ENCODE assay signal across 10 cellular contexts in genomic region chr14:85530626-85531025, GRCh38. TPM values are rescaled to one million over a fixed set of nuclear protein-coding genes. Genes with fewer than 3 reads are reported as not detected.
DNase-seq lines count a peak whose midpoint lies in the region; ATAC-seq, FAIRE-seq and TF ChIP-seq lines count a peak whose summit lies in the region.
"Had no signal": no experiment of that assay in that cellular context is flagged by ENCODE, and none has a peak within 500 bp of the region (broad histone marks: within the 10 kb centered on the region; RNA-seq: fewer than 3 reads in every experiment).

No MANE protein-coding gene starts in this region.

- peak overlapping the region; percentile 90 for H2AFZ ChIP-seq in keratinocyte (ENCODE audit: control insufficient read depth, low read length)

- peak overlapping the region; percentile 62 to 80 (median 66) for H3K4me3 ChIP-seq in breast epithelium
- peak overlapping the region; percentile 72 to 85 (median 85) for H3K4me3 ChIP-seq in keratinocyte (ENCODE audit: control insufficient read depth in 2 of 3, extremely low read depth in 1 of 3, insufficient read depth in 2 of 3, low read depth in 1 of 3, low read length in 3 of 3)
- H3K4me3 ChIP-seq in skeletal muscle satellite cell (ENCODE audit: low read length), result peak overlapping the region; percentile 75

- TF ChIP-seq CTCF in HFFc6 (IDR thresholded peaks at IDR 0.05), result no peak
- TF ChIP-seq CTCF in breast epithelium (IDR thresholded peaks at IDR 0.05), result no peak
- no peak for TF ChIP-seq CTCF in keratinocyte (optimal IDR thresholded peaks at IDR 0.05 in 1 of 3, IDR thresholded peaks at IDR 0.05 in 1 of 3, conservative IDR thresholded peaks at IDR 0.05 in 1 of 3; ENCODE audit: extremely low read depth in 1 of 3, insufficient read depth in 2 of 3, low read length in 3 of 3)

- no peak for FAIRE-seq in keratinocyte (lab: Jason Lieb, UNC)

- H4K20me1 ChIP-seq in keratinocyte (ENCODE audit: control insufficient read depth, extremely low read depth, insufficient read depth, low read length), result no peaks in the 10 kb centered on the region

- H3K36me3 ChIP-seq in breast epithelium (no peaks in the 10 kb centered on the region), keratinocyte (ENCODE audit: control insufficient read depth in 2 of 2, extremely low read depth in 1 of 2, insufficient read depth in 2 of 2, low read length in 2 of 2) (no peaks in the 10 kb centered on the region), skeletal muscle satellite cell (ENCODE audit: insufficient read depth, low read length) (no peaks in the 10 kb centered on the region)

- H3K27ac Mint-ChIP-seq in HFFc6, result peak overlapping the region; percentile 95
- H3K27ac Mint-ChIP-seq: activated B cell treated with CpG ODN at 0.5 μM for 24 hours had no signal

- ATAC-seq in GM19463 (IDR thresholded peaks at IDR 0.05; ENCODE audit: unreplicated experiment), result no peak

- DNase-seq in HFFc6 (no peak), breast epithelium (ENCODE audit: low spot score in 2 of 2) (no peak), keratinocyte (ENCODE audit: low read depth, low spot score) (no peak), NCI-H1436 (lab: John Stamatoyannopoulos, UW) (no peak), kidney glomerular epithelial cell (lab: John Stamatoyannopoulos, UW) (no peak)
- DNase-seq in activated CD4-positive, CD25-positive, alpha-beta regulatory T cell (lab: John Stamatoyannopoulos, UW), result no peak
- DNase-seq: activated B cell treated with CpG ODN at 0.5 μM for 24 hours, GDM1 had no signal

- TF ChIP-seq POLR2A in breast epithelium (IDR thresholded peaks at IDR 0.05), result no peak

- no peaks in the 10 kb centered on the region for H3K9me3 Mint-ChIP-seq in HFFc6
- H3K9me3 Mint-ChIP-seq: activated B cell treated with CpG ODN at 0.5 μM for 24 hours had no signal

- no peaks in the 10 kb centered on the region for H3K9me1 ChIP-seq in keratinocyte (ENCODE audit: control insufficient read depth, extremely low read depth, insufficient read depth, low read length)

- H3K4me3 Mint-ChIP-seq in HFFc6, result peak overlapping the region; percentile 92
- H3K4me3 Mint-ChIP-seq: activated B cell treated with CpG ODN at 0.5 μM for 24 hours had no signal

- H3K4me1 ChIP-seq in breast epithelium (no peaks in the 10 kb centered on the region), keratinocyte (ENCODE audit: control insufficient read depth, extremely low read depth, insufficient read depth, low read length) (peaks cover 24% of the 10 kb centered on the region), skeletal muscle satellite cell (ENCODE audit: control insufficient read depth, insufficient read depth, low read length) (peaks cover 46% of the 10 kb centered on the region)

- intact Hi-C loops in breast epithelium (cut with DNase I; ENCODE audit: low total_unique reads), result loop anchor here (5.0 kb wide), 1 partner anchor 1928 kb away; no protein-coding TSS in a partner anchor

- H3K27me3 ChIP-seq in breast epithelium, result peaks cover 0 to 51% of the 10 kb centered on the region in 2 donors
- no peaks in the 10 kb centered on the region for H3K27me3 ChIP-seq in keratinocyte (ENCODE audit: control insufficient read depth, extremely low read depth, insufficient read depth, low read length)
- no peaks in the 10 kb centered on the region for H3K27me3 ChIP-seq in skeletal muscle satellite cell (ENCODE audit: control insufficient read depth, insufficient read depth, low read length)

- H3K9me3 ChIP-seq in breast epithelium (no peaks in the 10 kb centered on the region), keratinocyte (ENCODE audit: control insufficient read depth, low read depth, low read length) (no peaks in the 10 kb centered on the region), skeletal muscle satellite cell (replicated peaks; ENCODE audit: low read length) (no peaks in the 10 kb centered on the region)

- peak overlapping the region; percentile 88 for H3K9ac ChIP-seq in keratinocyte (ENCODE audit: control insufficient read depth, extremely low read depth, insufficient read depth, low read length)
- H3K9ac ChIP-seq in skeletal muscle satellite cell (ENCODE audit: low read depth, low read length), result peak overlapping the region; percentile 90

- H3K27ac ChIP-seq in breast epithelium (peak overlapping the region; percentile 52 to 86), keratinocyte (ENCODE audit: control insufficient read depth, insufficient read depth, low read length) (peak overlapping the region; percentile 86)

- H3K4me2 ChIP-seq in keratinocyte (ENCODE audit: control insufficient read depth, extremely low read depth, insufficient read depth, low read depth, low read length), result peak overlapping the region; percentile 96
- H3K4me2 ChIP-seq in skeletal muscle satellite cell (ENCODE audit: low read length), result peak overlapping the region; percentile 98

- peaks cover 64% of the 10 kb centered on the region for H3K4me1 Mint-ChIP-seq in HFFc6 (ENCODE audit: low read depth)

- H3K27me3 Mint-ChIP-seq in HFFc6 (ENCODE audit: insufficient read depth), result no peaks in the 10 kb centered on the region; the same call in 1 of the 2 replicates

- peaks cover 49% of the 10 kb centered on the region for H3K79me2 ChIP-seq in keratinocyte (ENCODE audit: control insufficient read depth, insufficient read depth, low read length)

- H3K36me3 Mint-ChIP-seq in HFFc6 (ENCODE audit: low read depth), result no peaks in the 10 kb centered on the region

- dilution Hi-C loops in keratinocyte (cut with MboI; ENCODE audit: extremely low pct_ligation_motif_present, low sequenced_read_pairs), result no loop called here

RNA-seq across cellular contexts. Expression of gene FLRT2, which starts 0.7 kb away (rescaled TPM):
- total RNA-seq in HFFc6 (2021; fragmentation: NEBNext Ultra II Directional; extraction: Animal tissue kit (Norgen Biotek cat#: 25700)), result 10 to 100 TPM; 31.1 to 59.0 (median 37.1) TPM
- 10 to 100 TPM in 2 of 3 donors, 1 to 10 TPM in 1; 5.2 to 12.6 (median 10.5) TPM for total RNA-seq in breast epithelium
- 49.3 to 74.4 TPM (median 69.2 TPM) in 3 replicates for polyA plus RNA-seq in keratinocyte
- 55.8 TPM for polyA plus RNA-seq in keratinocyte (2011; ENCODE audit: low read depth)
- 22.2 and 23.3 TPM in 2 replicates for polyA plus RNA-seq in keratinocyte (2011; cell fraction: cytosol; rRNA removed)
- 229 and 258 TPM in 2 replicates for polyA plus RNA-seq in keratinocyte (2011; cell fraction: nucleus; rRNA removed)
- 29.4 and 43.2 TPM in 2 replicates for polyA plus RNA-seq in keratinocyte (2012; ENCODE audit: low replicate concordance)
- 63.4 to 138 TPM (median 138 TPM) in 3 replicates for polyA minus RNA-seq in keratinocyte
- 50.3 TPM for polyA minus RNA-seq in keratinocyte (2011; cell fraction: cytosol; rRNA and poly(A)+ RNA removed)
- 292 and 345 TPM in 2 replicates for polyA minus RNA-seq in keratinocyte (2011; cell fraction: nucleus; rRNA and poly(A)+ RNA removed)
- 10.7 and 29.7 TPM in 2 replicates for total RNA-seq in skeletal muscle satellite cell (2012; rRNA removed)
- total RNA-seq: activated B cell treated with CpG ODN at 0.5 μM for 24 hours had no signal
